ENCODE assay signal across 3 cellular contexts in the genomic region with DNA sequence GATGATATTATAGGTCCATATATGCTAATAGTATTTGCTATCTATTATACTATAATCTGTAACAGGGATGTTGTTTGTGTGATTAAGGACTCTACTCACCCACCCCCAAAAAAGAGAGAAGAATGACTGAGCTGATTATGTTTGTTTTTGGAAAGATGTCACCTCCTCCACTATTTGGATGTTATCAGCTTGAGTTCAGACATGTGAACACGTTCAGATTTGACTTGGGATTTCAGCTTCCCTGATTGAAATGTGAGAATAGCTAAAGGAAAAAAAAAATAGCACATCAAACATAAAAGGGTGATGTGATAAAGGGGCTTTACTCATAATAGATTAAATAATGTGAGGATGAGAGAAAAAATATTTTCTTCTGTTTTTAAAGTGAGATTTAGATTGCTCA.
TF ChIP-seq lines count a peak whose summit lies in the region.

No MANE protein-coding gene starts in this region.

TF ChIP-seq in HCT116, 20 proteins besides CTCF, POLR2A, EP300 and RAD21:
- TF ChIP-seq SIN3A (IDR thresholded peaks at IDR 0.05; ENCODE audit: low read depth) (0 out of 2 replicates have a peak, but pooled peaks have one; percentile 6), TCF7L2 (IDR thresholded peaks at IDR 0.05; ENCODE audit: borderline replicate concordance, extremely low read depth, insufficient read depth, insufficient read length) (peak; percentile 55), SP1 (IDR thresholded peaks at IDR 0.05; ENCODE audit: low read depth) (peak; percentile 10; the same call in 1 of the 2 replicates)
- TF ChIP-seq, protein P1, sequence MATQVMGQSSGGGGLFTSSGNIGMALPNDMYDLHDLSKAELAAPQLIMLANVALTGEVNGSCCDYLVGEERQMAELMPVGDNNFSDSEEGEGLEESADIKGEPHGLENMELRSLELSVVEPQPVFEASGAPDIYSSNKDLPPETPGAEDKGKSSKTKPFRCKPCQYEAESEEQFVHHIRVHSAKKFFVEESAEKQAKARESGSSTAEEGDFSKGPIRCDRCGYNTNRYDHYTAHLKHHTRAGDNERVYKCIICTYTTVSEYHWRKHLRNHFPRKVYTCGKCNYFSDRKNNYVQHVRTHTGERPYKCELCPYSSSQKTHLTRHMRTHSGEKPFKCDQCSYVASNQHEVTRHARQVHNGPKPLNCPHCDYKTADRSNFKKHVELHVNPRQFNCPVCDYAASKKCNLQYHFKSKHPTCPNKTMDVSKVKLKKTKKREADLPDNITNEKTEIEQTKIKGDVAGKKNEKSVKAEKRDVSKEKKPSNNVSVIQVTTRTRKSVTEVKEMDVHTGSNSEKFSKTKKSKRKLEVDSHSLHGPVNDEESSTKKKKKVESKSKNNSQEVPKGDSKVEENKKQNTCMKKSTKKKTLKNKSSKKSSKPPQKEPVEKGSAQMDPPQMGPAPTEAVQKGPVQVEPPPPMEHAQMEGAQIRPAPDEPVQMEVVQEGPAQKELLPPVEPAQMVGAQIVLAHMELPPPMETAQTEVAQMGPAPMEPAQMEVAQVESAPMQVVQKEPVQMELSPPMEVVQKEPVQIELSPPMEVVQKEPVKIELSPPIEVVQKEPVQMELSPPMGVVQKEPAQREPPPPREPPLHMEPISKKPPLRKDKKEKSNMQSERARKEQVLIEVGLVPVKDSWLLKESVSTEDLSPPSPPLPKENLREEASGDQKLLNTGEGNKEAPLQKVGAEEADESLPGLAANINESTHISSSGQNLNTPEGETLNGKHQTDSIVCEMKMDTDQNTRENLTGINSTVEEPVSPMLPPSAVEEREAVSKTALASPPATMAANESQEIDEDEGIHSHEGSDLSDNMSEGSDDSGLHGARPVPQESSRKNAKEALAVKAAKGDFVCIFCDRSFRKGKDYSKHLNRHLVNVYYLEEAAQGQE (IDR thresholded peaks at IDR 0.05; ENCODE audit: low read depth): no peak
- TF ChIP-seq, protein P2, sequence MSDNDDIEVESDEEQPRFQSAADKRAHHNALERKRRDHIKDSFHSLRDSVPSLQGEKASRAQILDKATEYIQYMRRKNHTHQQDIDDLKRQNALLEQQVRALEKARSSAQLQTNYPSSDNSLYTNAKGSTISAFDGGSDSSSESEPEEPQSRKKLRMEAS (IDR thresholded peaks at IDR 0.05): no peak

TF ChIP-seq in HEK293, 187 proteins besides CTCF, POLR2A, EP300 and RAD21 (continues in another document):
- TF ChIP-seq, protein P3, sequence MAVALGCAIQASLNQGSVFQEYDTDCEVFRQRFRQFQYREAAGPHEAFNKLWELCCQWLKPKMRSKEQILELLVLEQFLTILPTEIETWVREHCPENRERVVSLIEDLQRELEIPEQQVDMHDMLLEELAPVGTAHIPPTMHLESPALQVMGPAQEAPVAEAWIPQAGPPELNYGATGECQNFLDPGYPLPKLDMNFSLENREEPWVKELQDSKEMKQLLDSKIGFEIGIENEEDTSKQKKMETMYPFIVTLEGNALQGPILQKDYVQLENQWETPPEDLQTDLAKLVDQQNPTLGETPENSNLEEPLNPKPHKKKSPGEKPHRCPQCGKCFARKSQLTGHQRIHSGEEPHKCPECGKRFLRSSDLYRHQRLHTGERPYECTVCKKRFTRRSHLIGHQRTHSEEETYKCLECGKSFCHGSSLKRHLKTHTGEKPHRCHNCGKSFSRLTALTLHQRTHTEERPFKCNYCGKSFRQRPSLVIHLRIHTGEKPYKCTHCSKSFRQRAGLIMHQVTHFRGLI (tag by site-specific recombination; IDR thresholded peaks at IDR 0.05): no peak
- no peak for TF ChIP-seq ZNF302 (tag by site-specific recombination; IDR thresholded peaks at IDR 0.05; ENCODE audit: low read depth)
- TF ChIP-seq ZNF571 (tag by site-specific recombination; IDR thresholded peaks at IDR 0.05): no peak
- no peak for TF ChIP-seq ZNF521 (tag by site-specific recombination; IDR thresholded peaks at IDR 0.05)
- TF ChIP-seq, protein P4, sequence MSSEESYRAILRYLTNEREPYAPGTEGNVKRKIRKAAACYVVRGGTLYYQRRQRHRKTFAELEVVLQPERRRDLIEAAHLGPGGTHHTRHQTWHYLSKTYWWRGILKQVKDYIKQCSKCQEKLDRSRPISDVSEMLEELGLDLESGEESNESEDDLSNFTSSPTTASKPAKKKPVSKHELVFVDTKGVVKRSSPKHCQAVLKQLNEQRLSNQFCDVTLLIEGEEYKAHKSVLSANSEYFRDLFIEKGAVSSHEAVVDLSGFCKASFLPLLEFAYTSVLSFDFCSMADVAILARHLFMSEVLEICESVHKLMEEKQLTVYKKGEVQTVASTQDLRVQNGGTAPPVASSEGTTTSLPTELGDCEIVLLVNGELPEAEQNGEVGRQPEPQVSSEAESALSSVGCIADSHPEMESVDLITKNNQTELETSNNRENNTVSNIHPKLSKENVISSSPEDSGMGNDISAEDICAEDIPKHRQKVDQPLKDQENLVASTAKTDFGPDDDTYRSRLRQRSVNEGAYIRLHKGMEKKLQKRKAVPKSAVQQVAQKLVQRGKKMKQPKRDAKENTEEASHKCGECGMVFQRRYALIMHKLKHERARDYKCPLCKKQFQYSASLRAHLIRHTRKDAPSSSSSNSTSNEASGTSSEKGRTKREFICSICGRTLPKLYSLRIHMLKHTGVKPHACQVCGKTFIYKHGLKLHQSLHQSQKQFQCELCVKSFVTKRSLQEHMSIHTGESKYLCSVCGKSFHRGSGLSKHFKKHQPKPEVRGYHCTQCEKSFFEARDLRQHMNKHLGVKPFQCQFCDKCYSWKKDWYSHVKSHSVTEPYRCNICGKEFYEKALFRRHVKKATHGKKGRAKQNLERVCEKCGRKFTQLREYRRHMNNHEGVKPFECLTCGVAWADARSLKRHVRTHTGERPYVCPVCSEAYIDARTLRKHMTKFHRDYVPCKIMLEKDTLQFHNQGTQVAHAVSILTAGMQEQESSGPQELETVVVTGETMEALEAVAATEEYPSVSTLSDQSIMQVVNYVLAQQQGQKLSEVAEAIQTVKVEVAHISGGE (tag by site-specific recombination; conservative IDR thresholded peaks at IDR 0.05; ENCODE audit: low read depth): no peak
- TF ChIP-seq, protein P5, sequence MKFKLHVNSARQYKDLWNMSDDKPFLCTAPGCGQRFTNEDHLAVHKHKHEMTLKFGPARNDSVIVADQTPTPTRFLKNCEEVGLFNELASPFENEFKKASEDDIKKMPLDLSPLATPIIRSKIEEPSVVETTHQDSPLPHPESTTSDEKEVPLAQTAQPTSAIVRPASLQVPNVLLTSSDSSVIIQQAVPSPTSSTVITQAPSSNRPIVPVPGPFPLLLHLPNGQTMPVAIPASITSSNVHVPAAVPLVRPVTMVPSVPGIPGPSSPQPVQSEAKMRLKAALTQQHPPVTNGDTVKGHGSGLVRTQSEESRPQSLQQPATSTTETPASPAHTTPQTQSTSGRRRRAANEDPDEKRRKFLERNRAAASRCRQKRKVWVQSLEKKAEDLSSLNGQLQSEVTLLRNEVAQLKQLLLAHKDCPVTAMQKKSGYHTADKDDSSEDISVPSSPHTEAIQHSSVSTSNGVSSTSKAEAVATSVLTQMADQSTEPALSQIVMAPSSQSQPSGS (tag by site-specific recombination; IDR thresholded peaks at IDR 0.05; ENCODE audit: low read depth): no peak
- TF ChIP-seq ZNF561 (tag by site-specific recombination; IDR thresholded peaks at IDR 0.05; ENCODE audit: borderline replicate concordance): no peak
- TF ChIP-seq GFI1B (tag by site-specific recombination; IDR thresholded peaks at IDR 0.05): peak; percentile 53; the same call in 1 of the 2 replicates
- TF ChIP-seq EGR2 (tag by site-specific recombination; IDR thresholded peaks at IDR 0.05; ENCODE audit: low read depth): no peak

TF ChIP-seq in K562, 482 proteins besides CTCF, POLR2A, EP300 and RAD21:
- TF ChIP-seq CBFA2T3 (IDR thresholded peaks at IDR 0.05): peak; percentile 37; the same call in 1 of the 2 replicates
- TF ChIP-seq C11orf30 (IDR thresholded peaks at IDR 0.05; ENCODE audit: low read depth): no peak
- no peak for TF ChIP-seq PRPF4 (IDR thresholded peaks at IDR 0.05; ENCODE audit: insufficient read depth, low read depth, low read length, poor library complexity, severe bottlenecking)
- no peak for TF ChIP-seq SMARCE1 (IDR thresholded peaks at IDR 0.05)
- TF ChIP-seq, protein P6, sequence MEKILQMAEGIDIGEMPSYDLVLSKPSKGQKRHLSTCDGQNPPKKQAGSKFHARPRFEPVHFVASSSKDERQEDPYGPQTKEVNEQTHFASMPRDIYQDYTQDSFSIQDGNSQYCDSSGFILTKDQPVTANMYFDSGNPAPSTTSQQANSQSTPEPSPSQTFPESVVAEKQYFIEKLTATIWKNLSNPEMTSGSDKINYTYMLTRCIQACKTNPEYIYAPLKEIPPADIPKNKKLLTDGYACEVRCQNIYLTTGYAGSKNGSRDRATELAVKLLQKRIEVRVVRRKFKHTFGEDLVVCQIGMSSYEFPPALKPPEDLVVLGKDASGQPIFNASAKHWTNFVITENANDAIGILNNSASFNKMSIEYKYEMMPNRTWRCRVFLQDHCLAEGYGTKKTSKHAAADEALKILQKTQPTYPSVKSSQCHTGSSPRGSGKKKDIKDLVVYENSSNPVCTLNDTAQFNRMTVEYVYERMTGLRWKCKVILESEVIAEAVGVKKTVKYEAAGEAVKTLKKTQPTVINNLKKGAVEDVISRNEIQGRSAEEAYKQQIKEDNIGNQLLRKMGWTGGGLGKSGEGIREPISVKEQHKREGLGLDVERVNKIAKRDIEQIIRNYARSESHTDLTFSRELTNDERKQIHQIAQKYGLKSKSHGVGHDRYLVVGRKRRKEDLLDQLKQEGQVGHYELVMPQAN (IDR thresholded peaks at IDR 0.05; ENCODE audit: borderline replicate concordance): no peak
- no peak for TF ChIP-seq ETV5 (CRISPR knock-in tag; IDR thresholded peaks at IDR 0.05; ENCODE audit: low read depth)
- TF ChIP-seq POLR2AphosphoS5 (IDR thresholded peaks at IDR 0.05; ENCODE audit: control insufficient read depth, insufficient read depth, low read depth, low read length): no peak
- no peak for TF ChIP-seq ZNF384 (IDR thresholded peaks at IDR 0.05; ENCODE audit: low read depth, low read length)
- TF ChIP-seq MEF2A (IDR thresholded peaks at IDR 0.05; ENCODE audit: control insufficient read depth, low read depth, low read length): no peak
- TF ChIP-seq, protein P5 (CRISPR knock-in tag; IDR thresholded peaks at IDR 0.05): no peak
- no peak for TF ChIP-seq NBN (IDR thresholded peaks at IDR 0.05; ENCODE audit: low read depth)
- TF ChIP-seq KDM1A (IDR thresholded peaks at IDR 0.05): peak; percentile 48 to 52; a peak in 3 of 4 replicates
- TF ChIP-seq, protein P2 (CRISPR knock-in tag; IDR thresholded peaks at IDR 0.05): no peak
- TF ChIP-seq RBM15 (IDR thresholded peaks at IDR 0.05; ENCODE audit: insufficient read depth, low read length): no peak
- TF ChIP-seq NEUROD1 (IDR thresholded peaks at IDR 0.05; ENCODE audit: borderline replicate concordance, low read depth, low read length, partially characterized antibody): no peak
- no peak for TF ChIP-seq PHF21A (IDR thresholded peaks at IDR 0.05; ENCODE audit: borderline replicate concordance, low read depth)
- TF ChIP-seq MAFK (IDR thresholded peaks at IDR 0.05; ENCODE audit: low read length): no peak
